Comparison of ENCODE assay signal across 1 cellular context in genomic region chr6:2986722-2987196, GRCh38.
TF ChIP-seq lines count a peak whose summit lies in the region.

No MANE protein-coding gene starts in this region.

TF ChIP-seq in SK-N-SH, 30 proteins besides CTCF, POLR2A, EP300 and RAD21 (continued from another document):
- TF ChIP-seq REST (IDR thresholded peaks at IDR 0.05; ENCODE audit: low read depth, low read length) = no peak
- no peak for TF ChIP-seq USF1 (IDR thresholded peaks at IDR 0.05; ENCODE audit: borderline replicate concordance, low read depth)
- TF ChIP-seq IRF3 (IDR thresholded peaks at IDR 0.05; ENCODE audit: low read depth, low read length) = no peak
- TF ChIP-seq MXI1 (IDR thresholded peaks at IDR 0.05; ENCODE audit: low read depth, low read length) = no peak
- TF ChIP-seq NFIC (IDR thresholded peaks at IDR 0.05; ENCODE audit: borderline replicate concordance) = peak; percentile 90
- no peak for TF ChIP-seq FOXM1 (IDR thresholded peaks at IDR 0.05; ENCODE audit: low read depth)
- no peak; the same call in 1 of the 2 replicates for TF ChIP-seq POLR2AphosphoS5 (IDR thresholded peaks at IDR 0.05; ENCODE audit: low read depth, low read length)
- no peak for TF ChIP-seq NRF1 (IDR thresholded peaks at IDR 0.05; ENCODE audit: low read depth, low read length)
- TF ChIP-seq RCOR1 (IDR thresholded peaks at IDR 0.05; ENCODE audit: low read length) = no peak
- TF ChIP-seq USF2 (IDR thresholded peaks at IDR 0.05; ENCODE audit: borderline replicate concordance, low read depth, low read length) = no peak
- no peak for TF ChIP-seq SMC3 (IDR thresholded peaks at IDR 0.05; ENCODE audit: low read depth, low read length)
- TF ChIP-seq RXRA (IDR thresholded peaks at IDR 0.05; ENCODE audit: borderline replicate concordance, low read depth) = peak; percentile 60
